Comparison of ENCODE assay signal across 20 cellular contexts in the genomic region with DNA sequence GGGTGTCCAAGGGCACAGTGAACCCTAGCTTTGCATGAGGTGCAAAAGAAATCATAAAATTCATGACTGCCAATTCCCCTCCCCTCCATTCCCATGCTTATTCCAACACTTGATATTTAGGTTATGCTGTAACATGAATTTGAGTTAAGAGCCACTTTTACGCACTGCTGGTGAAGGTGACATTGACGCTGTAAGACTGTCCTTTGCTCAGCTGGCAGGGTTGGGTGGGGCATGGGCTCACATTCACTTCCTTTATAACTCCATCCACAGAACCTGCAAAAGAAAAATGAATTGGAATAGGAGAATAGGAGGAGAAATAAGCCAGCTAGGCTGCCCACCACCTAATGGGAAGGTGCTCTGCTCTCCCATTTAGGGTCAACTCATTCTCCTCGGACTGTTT. TPM values are rescaled to one million over a fixed set of nuclear protein-coding genes. Genes with fewer than 3 reads are reported as not detected.
A peak's percentile ranks its signal among the peaks of the same experiment; 100 is the strongest.
DNase-seq lines count a peak whose midpoint lies in the region; ATAC-seq and TF ChIP-seq lines count a peak whose summit lies in the region.
"Had no signal": no experiment of that assay in that cellular context is flagged by ENCODE, and none has a peak within 500 bp of the region (broad histone marks: within the 10 kb centered on the region; RNA-seq: fewer than 3 reads in every experiment).

No MANE protein-coding gene starts in this region.

- H3K79me2 ChIP-seq in PC-9 (ENCODE audit: low read depth) (peaks cover 52% of the 10 kb centered on the region), MM.1S (ENCODE audit: low read length) (peaks cover 11% of the 10 kb centered on the region)

- TF ChIP-seq CTCF in Calu3 (IDR thresholded peaks at IDR 0.05; ENCODE audit: unreplicated experiment): no peak
- no peak for TF ChIP-seq CTCF in PC-9 (conservative IDR thresholded peaks at IDR 0.05)
- no peak for TF ChIP-seq CTCF in mucosa of descending colon (IDR thresholded peaks at IDR 0.05)
- no peak for TF ChIP-seq CTCF in thyroid gland (IDR thresholded peaks at IDR 0.05)
- TF ChIP-seq CTCF in MM.1S (IDR thresholded peaks at IDR 0.05; ENCODE audit: low read length): no peak

- H3K4me2 ChIP-seq in PC-9 (peak overlapping the region; percentile 94; the same call in 1 of the 2 replicates), MM.1S (ENCODE audit: low read depth, low read length) (no peak overlapping the region)
- H3K4me2 ChIP-seq: BLaER1, SK-N-SH had no signal

- no peak overlapping the region for H3K9ac ChIP-seq in MM.1S (ENCODE audit: low read length)
- H3K9ac ChIP-seq: BLaER1, GM23248, SK-N-SH had no signal

- peaks cover 37% of the 10 kb centered on the region for H3K4me1 Mint-ChIP-seq in Calu3 (ENCODE audit: low read depth, unreplicated experiment)

- WGBS in thyroid gland, 2 donors: 93% methylated on average over 3 of the region's 3 CpGs

- ATAC-seq in mucosa of descending colon: peak; percentile 48

- DNase-seq in Calu3 (no peak), PC-9 (no peak), mucosa of descending colon (peak in 1 of 3 donors; percentile 33), thyroid gland (no peak), NCI-H2227 treated with DMSO at 0.1 percent for 48 hours (lab: John Stamatoyannopoulos, UW) (no peak), C1 segment of cervical spinal cord (lab: John Stamatoyannopoulos, UW) (no peak), MM.1S (no peak)
- DNase-seq: CD4-positive, alpha-beta T cell; DMS53; GM23248; H7; KBM-7; NCI-H1105 treated with DMSO at 0.1 percent for 48 hours; NCI-H146; NCI-H2029 treated with DMSO at 0.1 percent for 48 hours; NCI-H69; Peyer's patch; SK-N-SH; SW 1271 had no signal

- H2AFZ ChIP-seq in PC-9: no peak overlapping the region
- H2AFZ ChIP-seq in MM.1S (ENCODE audit: low read length): no peak overlapping the region
- H2AFZ ChIP-seq: GM23248 had no signal

- no peak overlapping the region for H3K27ac ChIP-seq in PC-9
- peak overlapping the region in 2 of 3 donors; percentile 61 to 64 for H3K27ac ChIP-seq in thyroid gland
- no peak overlapping the region for H3K27ac ChIP-seq in MM.1S (ENCODE audit: low read length)
- H3K27ac ChIP-seq: BLaER1, GM23248, Peyer's patch had no signal

- TF ChIP-seq POLR2A in thyroid gland (IDR thresholded peaks at IDR 0.05): no peak

- H3K9me3 ChIP-seq in PC-9 (ENCODE audit: insufficient read depth, low read depth): no peaks in the 10 kb centered on the region
- H3K9me3 ChIP-seq in mucosa of descending colon: no peaks in the 10 kb centered on the region
- H3K9me3 ChIP-seq in thyroid gland: no peaks in the 10 kb centered on the region
- no peaks in the 10 kb centered on the region for H3K9me3 ChIP-seq in MM.1S (replicated peaks; ENCODE audit: insufficient read depth, low read length)
- H3K9me3 ChIP-seq: BLaER1, Peyer's patch, SK-N-SH had no signal

- H4K20me1 ChIP-seq in PC-9 (ENCODE audit: insufficient read depth) (no peaks in the 10 kb centered on the region), MM.1S (ENCODE audit: insufficient read depth, low read length) (no peaks in the 10 kb centered on the region)

- CTCF ChIA-PET in Calu3 (lab: Charles Lee) (no interaction called here), PC-9 (lab: Charles Lee) (interaction anchor here (1.1 kb wide), 1 partner anchor 25 kb away, joined by 3 read pairs; no protein-coding TSS in a partner anchor)

- H3K4me1 ChIP-seq in PC-9 (replicated peaks; ENCODE audit: insufficient read depth) (peaks cover 51% of the 10 kb centered on the region), mucosa of descending colon (ENCODE audit: low read depth) (no peaks in the 10 kb centered on the region), thyroid gland (peaks cover 38 to 72% of the 10 kb centered on the region in 2 donors), MM.1S (ENCODE audit: low read length) (0 out of 2 replicates have a peak, but pooled peaks cover 5% of the 10 kb centered on the region)

- H3K4me3 Mint-ChIP-seq in Calu3 (ENCODE audit: low read depth, unreplicated experiment): peak overlapping the region; percentile 21
- H3K4me3 Mint-ChIP-seq: CD4-positive, alpha-beta T cell had no signal

- no peak overlapping the region for H3K27ac Mint-ChIP-seq in Calu3 (ENCODE audit: unreplicated experiment)
- H3K27ac Mint-ChIP-seq: CD4-positive, alpha-beta T cell had no signal

- no peaks in the 10 kb centered on the region for H3K27me3 Mint-ChIP-seq in Calu3 (ENCODE audit: unreplicated experiment)
- H3K27me3 Mint-ChIP-seq: CD4-positive, alpha-beta T cell had no signal

- POLR2A ChIA-PET in PC-9 (lab: Charles Lee; ENCODE audit: unreplicated experiment): interaction anchor here (0.5 to 1.1 kb wide), 4 partner anchors 11 to 123 kb away, joined by 3 to 5 read pairs (median 3); no protein-coding TSS in a partner anchor

- peaks cover 67% of the 10 kb centered on the region for H3K36me3 ChIP-seq in PC-9 (ENCODE audit: low read depth)
- no peaks in the 10 kb centered on the region for H3K36me3 ChIP-seq in mucosa of descending colon (ENCODE audit: low read depth)
- H3K36me3 ChIP-seq in thyroid gland: peaks cover 18 to 25% of the 10 kb centered on the region in 2 donors
- no peaks in the 10 kb centered on the region for H3K36me3 ChIP-seq in MM.1S (replicated peaks; ENCODE audit: insufficient read depth, low read length)

- peaks cover 46% of the 10 kb centered on the region for H3F3A ChIP-seq in PC-9 (ENCODE audit: insufficient read depth, low read depth)
- H3F3A ChIP-seq in MM.1S (ENCODE audit: insufficient read depth, low read length): no peaks in the 10 kb centered on the region

- BruUV-seq in Calu3 (replicated peaks; lab: Mats Ljungman, UMichigan): no TSS peak
- no TSS peak for BruUV-seq in PC-9 (replicated peaks; lab: Mats Ljungman, UMichigan)

- H3K9me3 Mint-ChIP-seq in Calu3 (ENCODE audit: low read depth, unreplicated experiment): no peaks in the 10 kb centered on the region
- H3K9me3 Mint-ChIP-seq: CD4-positive, alpha-beta T cell had no signal

- H3K9me2 ChIP-seq in PC-9 (ENCODE audit: insufficient read depth) (no peaks in the 10 kb centered on the region), MM.1S (replicated peaks; ENCODE audit: insufficient read depth, low read length) (no peaks in the 10 kb centered on the region)
- H3K9me2 ChIP-seq: SK-N-SH had no signal

- no peak overlapping the region for H3K4me3 ChIP-seq in PC-9
- no peak overlapping the region for H3K4me3 ChIP-seq in mucosa of descending colon
- H3K4me3 ChIP-seq in thyroid gland (replicated peaks in 1 of 3): no peak overlapping the region
- no peak overlapping the region for H3K4me3 ChIP-seq in MM.1S (ENCODE audit: low read length)
- H3K4me3 ChIP-seq: BLaER1, GM23248, Peyer's patch had no signal

- intact Hi-C loops in Calu3 (cut with micrococcal nuclease; ENCODE audit: unreplicated experiment) (no loop called here), PC-9 (cut with micrococcal nuclease; ENCODE audit: unreplicated experiment) (no loop called here), mucosa of descending colon (cut with DNase I, micrococcal nuclease) (no loop called here), thyroid gland (cut with DNase I) (no loop called here)

- peaks cover 3% of the 10 kb centered on the region for H3K36me3 Mint-ChIP-seq in Calu3 (ENCODE audit: insufficient read depth, unreplicated experiment)

- H3K27me3 ChIP-seq in PC-9 (ENCODE audit: insufficient read depth, low read depth) (no peaks in the 10 kb centered on the region), thyroid gland (no peaks in the 10 kb centered on the region), MM.1S (replicated peaks; ENCODE audit: insufficient read depth, low read length) (no peaks in the 10 kb centered on the region)
- H3K27me3 ChIP-seq: BLaER1, Peyer's patch had no signal

RNA-seq across cellular contexts. Expression of a gene that starts 6.9 kb away (rescaled TPM):
- 122 and 142 TPM in 2 replicates for total RNA-seq in Calu3 (2022)
- 1,010 and 1,208 TPM in 2 replicates for total RNA-seq in PC-9 (2021)
- total RNA-seq in mucosa of descending colon: 100 to 1,000 TPM; 150 to 212 (median 168) TPM
- total RNA-seq in thyroid gland: 1,000 to 10,000 TPM in 1 of 4 donors, 100 to 1,000 TPM in 3; 583 to 1,617 (median 793) TPM

RNA-seq across cellular contexts. Expression of a gene that starts 7.4 kb away (rescaled TPM):
- total RNA-seq in Calu3 (2022) (23.7 and 26.9 TPM in 2 replicates), PC-9 (2021) (83.2 and 86.5 TPM in 2 replicates), mucosa of descending colon (10 to 100 TPM; 22.4 to 36.1 (median 30.0) TPM), thyroid gland (10 to 100 TPM; 24.6 to 54.9 (median 44.2) TPM)

Comparison
In these comparisons a context has a peak if more than half of its experiments do, and no peak if none do; other contexts are left out.
1. H3K27ac ChIP-seq: peak in thyroid gland (2 of 3); none in PC-9 (single experiment) and MM.1S (single experiment).